In the genomic region with DNA sequence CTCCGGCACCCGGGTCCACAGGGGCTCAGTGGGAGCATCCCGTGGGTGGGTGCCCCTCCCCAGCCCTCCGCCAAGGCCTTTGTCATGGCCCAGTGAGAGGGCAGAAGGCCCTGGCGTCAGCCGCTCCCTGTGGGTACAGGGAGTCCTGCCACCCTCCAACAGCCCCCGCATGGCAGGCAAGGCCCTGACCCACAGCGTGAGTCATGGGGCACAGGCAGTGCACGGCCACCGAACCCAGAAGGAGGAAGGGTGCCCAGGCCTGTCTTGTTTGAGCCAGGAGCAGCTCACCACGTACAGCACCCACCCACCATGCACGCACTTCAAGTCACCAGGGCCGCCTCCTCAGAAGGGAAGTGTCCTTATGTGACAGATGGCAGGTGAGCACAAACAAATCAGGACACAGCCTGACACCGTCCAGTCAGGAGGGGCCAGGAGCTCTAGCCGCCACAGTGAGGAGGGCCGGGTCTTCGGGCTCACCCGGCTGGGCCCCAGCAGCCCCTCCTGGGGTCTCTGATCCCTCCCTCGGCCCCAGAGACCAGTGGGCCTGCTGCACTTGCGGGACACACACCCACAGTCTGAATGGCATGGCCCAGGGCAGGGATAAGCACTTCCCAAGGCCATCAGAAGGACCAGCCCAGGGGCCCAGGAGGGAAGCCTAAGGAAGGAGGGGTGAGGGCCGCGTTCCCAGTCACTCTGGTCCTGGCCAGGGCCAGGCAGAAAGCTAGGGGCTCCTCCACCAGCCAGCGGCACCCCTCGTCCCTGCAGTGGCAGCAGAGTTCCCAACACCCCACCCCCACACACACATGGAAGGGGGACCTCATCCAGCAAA, we compare ENCODE assay signal across 9 cellular contexts. TPM values are rescaled to one million over a fixed set of nuclear protein-coding genes. Genes with fewer than 3 reads are reported as not detected.
DNase-seq lines count a peak whose midpoint lies in the region; ATAC-seq, FAIRE-seq and TF ChIP-seq lines count a peak whose summit lies in the region.
"Had no signal": no experiment of that assay in that cellular context is flagged by ENCODE, and none has a peak within 500 bp of the region (broad histone marks: within the 10 kb centered on the region; RNA-seq: fewer than 3 reads in every experiment).

No MANE protein-coding gene starts in this region.

- no peak overlapping the region for H3K18ac ChIP-seq in trophoblast cell (ENCODE audit: low read length)

- H2BK5ac ChIP-seq in trophoblast cell (ENCODE audit: low read depth, low read length, poor library complexity), result no peak overlapping the region

- peaks cover 6% of the 10 kb centered on the region for H3K36me3 Mint-ChIP-seq in activated naive CD8-positive, alpha-beta T cell treated with anti-CD3 and anti-CD28 coated beads for 36 hours
- peaks cover 13% of the 10 kb centered on the region for H3K36me3 Mint-ChIP-seq in nephron (ENCODE audit: low read depth)

- H3K27ac Mint-ChIP-seq in activated naive CD8-positive, alpha-beta T cell treated with anti-CD3 and anti-CD28 coated beads for 36 hours, result peak overlapping the region; percentile 95
- peak overlapping the region in 2 of 3 experiments; percentile 20 to 76 for H3K27ac Mint-ChIP-seq in nephron

- no CpG with 5 or more reads among the region's 24 CpGs for WGBS in trophoblast cell (ENCODE audit: extremely low coverage, insufficient coverage, insufficient read length)

- H4K91ac ChIP-seq in trophoblast cell (ENCODE audit: low read depth, low read length), result no peak overlapping the region

- H3K4me2 ChIP-seq in HCT116 (ENCODE audit: low read length) (peak overlapping the region; percentile 71), trophoblast cell (ENCODE audit: low read length) (no peak overlapping the region)

- H3K27ac ChIP-seq in HCT116 (ENCODE audit: low read depth, low read length), result peak overlapping the region; percentile 25; the same call in 1 of the 2 replicates
- no peak overlapping the region for H3K27ac ChIP-seq in trophoblast cell (ENCODE audit: low read depth, low read length)

- H3K4me3 ChIP-seq in GM12865 (ENCODE audit: low read depth, low read length) (peak overlapping the region; percentile 61), HCT116 (replicated peaks in 1 of 2; ENCODE audit: low read depth in 1 of 2, low read length in 2 of 2) (peak overlapping the region in 1 of 2 experiments; percentile 18; a peak in 1 of 4 replicates), trophoblast cell (ENCODE audit: low read depth, low read length) (no peak overlapping the region)

- no peak overlapping the region for H2BK120ac ChIP-seq in trophoblast cell (ENCODE audit: insufficient read depth, low read length, poor library complexity)

- no peak overlapping the region for H4K12ac ChIP-seq in trophoblast cell (ENCODE audit: low read depth, low read length)

- no peak overlapping the region for H4K8ac ChIP-seq in trophoblast cell (ENCODE audit: low read depth, low read length)

- DNase-seq in GM12865 (ENCODE audit: low read depth) (peak; percentile 70), HCT116 (ENCODE audit: low read depth, low spot score) (no peak), RCC 7860 (ENCODE audit: low spot score) (peak; percentile 94), trophoblast cell (no peak), NOMO-1 treated with dmso at 0.1 percent for 144 hours (lab: John Stamatoyannopoulos, UW; ENCODE audit: unreplicated experiment) (no peak), LoVo (ENCODE audit: low spot score) (no peak)
- DNase-seq in activated naive CD8-positive, alpha-beta T cell treated with anti-CD3 and anti-CD28 coated beads for 36 hours, result no peak

- no peaks in the 10 kb centered on the region for H4K20me1 ChIP-seq in HCT116 (ENCODE audit: insufficient read depth)

- peaks cover 70% of the 10 kb centered on the region for H3K4me1 Mint-ChIP-seq in activated naive CD8-positive, alpha-beta T cell treated with anti-CD3 and anti-CD28 coated beads for 36 hours
- H3K4me1 Mint-ChIP-seq in nephron, result peaks cover 87% of the 10 kb centered on the region

- BruUV-seq in HCT116 (replicated peaks; lab: Mats Ljungman, UMichigan), result no TSS peak

- peaks cover 16 to 71% of the 10 kb centered on the region in 2 experiments; a peak in 3 of 4 replicates for H3K4me1 ChIP-seq in HCT116 (ENCODE audit: control insufficient read depth in 1 of 2, insufficient read depth in 2 of 2, low read length in 2 of 2)
- peaks cover 18 to 22% of the 10 kb centered on the region in 2 experiments for H3K4me1 ChIP-seq in trophoblast cell (ENCODE audit: control insufficient read depth in 1 of 2, insufficient read depth in 2 of 2, low read length in 2 of 2)

- H3K9me3 ChIP-seq in HCT116 (ENCODE audit: control insufficient read depth in 1 of 2, insufficient read depth in 1 of 2, low read depth in 1 of 2, low read length in 2 of 2) (no peaks in the 10 kb centered on the region), trophoblast cell (ENCODE audit: insufficient read depth, low read depth, low read length) (no peaks in the 10 kb centered on the region)

- RAD21 ChIA-PET in HCT116 (lab: Charles Lee; ENCODE audit: low non-redundant PET in 1 of 2, low total read pairs in 2 of 2, uncharacterized antibody in 2 of 2, unreplicated experiment in 2 of 2), result no interaction called here

- H3K9me2 ChIP-seq in HCT116 (ENCODE audit: insufficient read depth), result no peaks in the 10 kb centered on the region

- peak; percentile 60 for ATAC-seq in HCT116

- no peaks in the 10 kb centered on the region for H3K9me3 Mint-ChIP-seq in activated naive CD8-positive, alpha-beta T cell treated with anti-CD3 and anti-CD28 coated beads for 36 hours
- H3K9me3 Mint-ChIP-seq in nephron, result no peaks in the 10 kb centered on the region

- H3K23ac ChIP-seq in trophoblast cell (ENCODE audit: low read length), result no peak overlapping the region

- no peak for TF ChIP-seq POLR2A in HCT116 (IDR thresholded peaks at IDR 0.05; ENCODE audit: borderline replicate concordance, extremely low read depth, insufficient read depth, insufficient read length)

- no peak overlapping the region for H3K4ac ChIP-seq in trophoblast cell (ENCODE audit: low read depth, low read length)

- H3K27me3 Mint-ChIP-seq in activated naive CD8-positive, alpha-beta T cell treated with anti-CD3 and anti-CD28 coated beads for 36 hours, result no peaks in the 10 kb centered on the region
- H3K27me3 Mint-ChIP-seq in nephron (ENCODE audit: low read depth), result no peaks in the 10 kb centered on the region

- H3K27me3 ChIP-seq in HCT116 (ENCODE audit: insufficient read depth, low read length), result no peaks in the 10 kb centered on the region
- no peaks in the 10 kb centered on the region for H3K27me3 ChIP-seq in trophoblast cell (ENCODE audit: insufficient read depth, low read length)

- TF ChIP-seq CTCF in GM12865 (IDR thresholded peaks at IDR 0.05; ENCODE audit: insufficient read depth, low read depth, low read length, missing control alignments) (no peak), HCT116 (IDR thresholded peaks at IDR 0.05 in 2 of 3, conservative IDR thresholded peaks at IDR 0.05 in 1 of 3; ENCODE audit: borderline replicate concordance in 1 of 3, insufficient read depth in 1 of 3, low read depth in 2 of 3, low read length in 2 of 3) (no peak), nephron (IDR thresholded peaks at IDR 0.05; ENCODE audit: unreplicated experiment in 3 of 3) (no peak)

- H3K14ac ChIP-seq in trophoblast cell (ENCODE audit: low read length), result no peak overlapping the region

- no peak for TF ChIP-seq RAD21 in HCT116 (IDR thresholded peaks at IDR 0.05; ENCODE audit: low read depth)

- H3K79me1 ChIP-seq in trophoblast cell (ENCODE audit: low read length), result no peaks in the 10 kb centered on the region

- peak; percentile 94 for FAIRE-seq in RCC 7860 (lab: Jason Lieb, UNC)
- FAIRE-seq: endometrium had no signal

- POLR2A ChIA-PET in HCT116 (lab: Charles Lee), result no interaction called here

- H3K79me2 ChIP-seq in HCT116 (ENCODE audit: insufficient read depth, low read length) (no peaks in the 10 kb centered on the region; the same call in 1 of the 2 replicates), trophoblast cell (ENCODE audit: control insufficient read depth, insufficient read depth, low read length, poor library complexity) (peaks cover 2% of the 10 kb centered on the region)

- CTCF ChIA-PET in HCT116 (lab: Charles Lee), result interaction anchor here (3.7 kb wide), 1 partner anchor 13 kb away, joined by 13 read pairs; no protein-coding TSS in a partner anchor

- H3K36me3 ChIP-seq in HCT116 (ENCODE audit: control insufficient read depth in 1 of 2, insufficient read depth in 2 of 2, low read length in 2 of 2) (no peaks in the 10 kb centered on the region), trophoblast cell (ENCODE audit: control insufficient read depth in 1 of 2, insufficient read depth in 2 of 2, low read length in 2 of 2) (no peaks in the 10 kb centered on the region)

- no peak overlapping the region for H2AK5ac ChIP-seq in trophoblast cell (ENCODE audit: low read length)

- H3K9ac ChIP-seq in HCT116 (ENCODE audit: low read length), result peak overlapping the region; percentile 27; the same call in 1 of the 2 replicates
- H3K9ac ChIP-seq in trophoblast cell (ENCODE audit: low read length), result no peak overlapping the region

- H2BK12ac ChIP-seq in trophoblast cell (ENCODE audit: low read length), result no peak overlapping the region

- H3K4me3 Mint-ChIP-seq in activated naive CD8-positive, alpha-beta T cell treated with anti-CD3 and anti-CD28 coated beads for 36 hours, result peak overlapping the region; percentile 90
- no peak overlapping the region for H3K4me3 Mint-ChIP-seq in nephron

- no peak overlapping the region for H2AFZ ChIP-seq in HCT116 (ENCODE audit: low read depth, low read length, poor library complexity, severe bottlenecking)
- H2AFZ ChIP-seq in trophoblast cell (ENCODE audit: insufficient read depth, low read length, poor library complexity), result no peak overlapping the region

- intact Hi-C loops in HCT116 (cut with micrococcal nuclease), result no loop called here

TF ChIP-seq in HCT116, 20 proteins besides CTCF, POLR2A, EP300 and RAD21 (continues in another document):
- TF ChIP-seq, protein P1, sequence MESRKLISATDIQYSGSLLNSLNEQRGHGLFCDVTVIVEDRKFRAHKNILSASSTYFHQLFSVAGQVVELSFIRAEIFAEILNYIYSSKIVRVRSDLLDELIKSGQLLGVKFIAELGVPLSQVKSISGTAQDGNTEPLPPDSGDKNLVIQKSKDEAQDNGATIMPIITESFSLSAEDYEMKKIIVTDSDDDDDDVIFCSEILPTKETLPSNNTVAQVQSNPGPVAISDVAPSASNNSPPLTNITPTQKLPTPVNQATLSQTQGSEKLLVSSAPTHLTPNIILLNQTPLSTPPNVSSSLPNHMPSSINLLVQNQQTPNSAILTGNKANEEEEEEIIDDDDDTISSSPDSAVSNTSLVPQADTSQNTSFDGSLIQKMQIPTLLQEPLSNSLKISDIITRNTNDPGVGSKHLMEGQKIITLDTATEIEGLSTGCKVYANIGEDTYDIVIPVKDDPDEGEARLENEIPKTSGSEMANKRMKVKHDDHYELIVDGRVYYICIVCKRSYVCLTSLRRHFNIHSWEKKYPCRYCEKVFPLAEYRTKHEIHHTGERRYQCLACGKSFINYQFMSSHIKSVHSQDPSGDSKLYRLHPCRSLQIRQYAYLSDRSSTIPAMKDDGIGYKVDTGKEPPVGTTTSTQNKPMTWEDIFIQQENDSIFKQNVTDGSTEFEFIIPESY (IDR thresholded peaks at IDR 0.05; ENCODE audit: extremely low read depth, insufficient replicate concordance, low read length), result no peak

RNA-seq across cellular contexts. Expression of a gene that starts 25.8 kb away (rescaled TPM):
- 31.8 TPM for total RNA-seq in HCT116 (2021; ENCODE audit: unreplicated experiment)
- polyA plus RNA-seq in HCT116 (2012), result 39.0 and 41.5 TPM in 2 replicates
- 100 to 1,000 TPM in 1 of 2 experiments, 10 to 100 TPM in 1; 98.8 to 101 TPM for total RNA-seq in activated naive CD8-positive, alpha-beta T cell treated with anti-CD3 and anti-CD28 coated beads for 36 hours
- polyA plus RNA-seq in trophoblast cell (2013), result 6.7 and 7.6 TPM in 2 replicates

Comparison
In these comparisons a context has a peak if more than half of its experiments do, and no peak if none do; other contexts are left out.
1. DNase-seq: peak in GM12865 (single experiment) and RCC 7860 (single experiment); none in HCT116 (single experiment), activated naive CD8-positive, alpha-beta T cell treated with anti-CD3 and anti-CD28 coated beads for 36 hours (single experiment), trophoblast cell (0 of 2), NOMO-1 treated with dmso at 0.1 percent for 144 hours (single experiment) and LoVo (single experiment).